ENCODE assay signal across 9 cellular contexts in the genomic region with DNA sequence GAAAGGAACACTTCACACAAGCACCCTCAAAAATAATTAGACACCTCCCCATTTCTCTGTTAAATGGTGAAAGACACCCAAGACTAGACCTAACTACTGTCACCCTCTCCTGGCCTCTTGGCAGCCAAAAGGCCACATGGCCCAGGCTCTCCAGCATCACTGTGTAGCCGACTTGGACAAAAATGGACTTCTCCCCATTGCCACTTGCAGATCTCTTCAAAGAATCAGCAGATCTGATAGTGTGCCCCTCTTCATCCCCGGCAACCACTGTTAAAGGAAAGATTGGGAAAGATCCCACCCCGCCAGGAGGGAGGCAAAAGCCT. TPM values are rescaled to one million over a fixed set of nuclear protein-coding genes. Genes with fewer than 3 reads are reported as not detected.
DNase-seq lines count a peak whose midpoint lies in the region; ATAC-seq, FAIRE-seq and TF ChIP-seq lines count a peak whose summit lies in the region.
"Had no signal": no experiment of that assay in that cellular context is flagged by ENCODE, and none has a peak within 500 bp of the region (broad histone marks: within the 10 kb centered on the region; RNA-seq: fewer than 3 reads in every experiment).

No MANE protein-coding gene starts in this region.

- H3K9me3 ChIP-seq in BE2C: no peaks in the 10 kb centered on the region
- H3K9me3 ChIP-seq in IMR-90 (ENCODE audit: control insufficient read depth, insufficient read depth, low read length): no peaks in the 10 kb centered on the region
- H3K9me3 ChIP-seq in K562 (replicated peaks; ENCODE audit: control insufficient read depth, insufficient read depth, low read depth, low read length): no peaks in the 10 kb centered on the region
- H3K9me3 ChIP-seq in lung (ENCODE audit: control insufficient read depth in 2 of 2, insufficient read depth in 1 of 2, low read length in 1 of 2): peaks cover 0 to 12% of the 10 kb centered on the region in 2 donors
- no peaks in the 10 kb centered on the region for H3K9me3 ChIP-seq in upper lobe of right lung

- no peak for TF ChIP-seq POLR2A in IMR-90 (IDR thresholded peaks at IDR 0.05; ENCODE audit: low read depth, low read length)
- TF ChIP-seq POLR2A in K562 (conservative IDR thresholded peaks at IDR 0.05): no peak
- no peak for TF ChIP-seq POLR2A in GM12891 (IDR thresholded peaks at IDR 0.05; ENCODE audit: low read depth, low read length)

- peak overlapping the region; percentile 82 for H3K4me3 ChIP-seq in BE2C (ENCODE audit: low read depth, low read length)
- H3K4me3 ChIP-seq in IMR-90 (ENCODE audit: insufficient read depth, low read depth, low read length): peak overlapping the region; percentile 91
- H3K4me3 ChIP-seq in K562: peak overlapping the region; percentile 86
- H3K4me3 ChIP-seq in lung: no peak overlapping the region
- peak overlapping the region; percentile 67 for H3K4me3 ChIP-seq in upper lobe of right lung

- intact Hi-C loops in IMR-90 (cut with micrococcal nuclease) (loop anchor here (5.0 kb wide), 1 partner anchor 1284 kb away; no protein-coding TSS in a partner anchor), K562 (cut with micrococcal nuclease) (loop anchor here (5.0 kb wide), 2 partner anchors 166 to 344 kb away; no protein-coding TSS in a partner anchor), upper lobe of right lung (cut with DNase I) (no loop called here)

- in situ Hi-C loops in IMR-90 (cut with MboI; ENCODE audit: low sequenced_read_pairs) (no loop called here), K562 (cut with MboI) (no loop called here)

- no peak overlapping the region; the same call in 1 of the 2 replicates for H3K14ac ChIP-seq in IMR-90 (replicated peaks; ENCODE audit: low read depth, low read length)

- no peak for TF ChIP-seq RAD21 in IMR-90 (IDR thresholded peaks at IDR 0.05; ENCODE audit: low read length)
- no peak for TF ChIP-seq RAD21 in K562 (CRISPR knock-in tag; conservative IDR thresholded peaks at IDR 0.05 in 1 of 2, IDR thresholded peaks at IDR 0.05 in 1 of 2)

- H3K23ac ChIP-seq in IMR-90 (ENCODE audit: low read depth, low read length): 0 out of 2 replicates have a peak overlapping the region, but pooled peaks have one; percentile 45

- H3K9me1 ChIP-seq in IMR-90 (ENCODE audit: insufficient read depth, low read length): no peaks in the 10 kb centered on the region
- no peaks in the 10 kb centered on the region for H3K9me1 ChIP-seq in K562 (ENCODE audit: control insufficient read depth, insufficient read depth, low read length)

- DNase-seq in BE2C (no peak), IMR-90 (no peak), K562 (ENCODE audit: extremely low read depth in 1 of 4, low spot score in 3 of 4) (no peak), lung (ENCODE audit: low spot score) (no peak), upper lobe of right lung (no peak), GM12891 (ENCODE audit: insufficient read length, low spot score) (no peak), cerebellum (ENCODE audit: low spot score) (no peak)

- no peak for TF ChIP-seq EP300 in K562 (IDR thresholded peaks at IDR 0.05; ENCODE audit: low read length)

- dilution Hi-C loops in IMR-90 (cut with HindIII; ENCODE audit: low sequenced_read_pairs, unreplicated experiment): no loop called here

- H2BK20ac ChIP-seq in IMR-90 (ENCODE audit: low read depth, low read length): no peak overlapping the region

- no peak overlapping the region for H4K5ac ChIP-seq in IMR-90 (ENCODE audit: low read depth, low read length)

- CTCF ChIA-PET in IMR-90 (lab: Yijun Ruan, JAX): no interaction called here
- CTCF ChIA-PET in K562 (lab: Yijun Ruan, JAX; ENCODE audit: low intra/inter-chr PET ratio): no interaction called here

- no peak for FAIRE-seq in K562 (lab: Jason Lieb, UNC)
- no peak for FAIRE-seq in GM12891 (lab: Jason Lieb, UNC)
- FAIRE-seq: frontal cortex had no signal

- H3K36me3 ChIP-seq in BE2C (peaks cover 19% of the 10 kb centered on the region), IMR-90 (ENCODE audit: control insufficient read depth, insufficient read depth, low read length) (peaks cover 4% of the 10 kb centered on the region; the same call in 1 of the 2 replicates), K562 (ENCODE audit: control insufficient read depth, insufficient read depth, low read length) (peaks cover 18% of the 10 kb centered on the region; the same call in 2 of the 3 replicates), lung (ENCODE audit: control insufficient read depth in 2 of 2, insufficient read depth in 2 of 2, low read length in 2 of 2) (peaks cover 0 to 5% of the 10 kb centered on the region in 2 donors), upper lobe of right lung (no peaks in the 10 kb centered on the region)

- peak overlapping the region in 1 of 2 experiments; percentile 20; a peak in 1 of 4 replicates for H4K8ac ChIP-seq in IMR-90 (ENCODE audit: low read depth in 2 of 2, low read length in 2 of 2)

- POLR2A ChIA-PET in IMR-90 (lab: Charles Lee; ENCODE audit: unreplicated experiment) (no interaction called here), K562 (lab: Yijun Ruan, JAX) (interaction anchor here (0.6 to 2.1 kb wide), 2 partner anchors 32 to 324 kb away, joined by 3 to 7 read pairs; no protein-coding TSS in a partner anchor)

- no peak overlapping the region for H3K18ac ChIP-seq in IMR-90 (ENCODE audit: low read depth, low read length)

- ATAC-seq in IMR-90 (ENCODE audit: low read depth) (no peak), K562 (peak; percentile 4; the same call in 2 of the 3 replicates), lung (ENCODE audit: insufficient read depth, low FRiP score) (no peak), upper lobe of right lung (no peak), HG02973 (IDR thresholded peaks at IDR 0.05; ENCODE audit: unreplicated experiment) (no peak)

- H2AFZ ChIP-seq in IMR-90 (replicated peaks; ENCODE audit: low read length, poor library complexity) (peak overlapping the region; percentile 85), K562 (ENCODE audit: low read depth, low read length) (0 out of 2 replicates have a peak overlapping the region, but pooled peaks have one; percentile 17)

- peak overlapping the region; percentile 47 for H2AK9ac ChIP-seq in IMR-90 (replicated peaks; ENCODE audit: low read depth, low read length, poor library complexity)

- BruUV-seq in IMR-90 (replicated peaks; lab: Mats Ljungman, UMichigan) (no TSS peak), K562 (replicated peaks; lab: Mats Ljungman, UMichigan) (TSS peak; percentile 89)

- peak overlapping the region; percentile 23; the same call in 1 of the 2 replicates for H4K91ac ChIP-seq in IMR-90 (ENCODE audit: insufficient read depth, low read depth, low read length)

- H2BK15ac ChIP-seq in IMR-90 (ENCODE audit: low read depth, low read length): peak overlapping the region; percentile 51; the same call in 1 of the 3 replicates

- H4K20me1 ChIP-seq in IMR-90 (ENCODE audit: insufficient read depth, low read length) (no peaks in the 10 kb centered on the region), K562 (replicated peaks; ENCODE audit: control insufficient read depth, insufficient read depth, low read length) (no peaks in the 10 kb centered on the region)

- H3K9ac ChIP-seq in IMR-90 (ENCODE audit: low read depth, low read length) (peak overlapping the region; percentile 10; the same call in 1 of the 2 replicates), K562 (ENCODE audit: insufficient read depth in 1 of 2, low read depth in 2 of 2, low read length in 2 of 2) (peak overlapping the region; percentile 88 to 95)

- H3K27me3 ChIP-seq in BE2C (no peaks in the 10 kb centered on the region), IMR-90 (ENCODE audit: control insufficient read depth, insufficient read depth, low read length) (no peaks in the 10 kb centered on the region), K562 (ENCODE audit: control insufficient read depth in 2 of 2, insufficient read depth in 2 of 2, low read length in 2 of 2) (no peaks in the 10 kb centered on the region), lung (ENCODE audit: control insufficient read depth, insufficient read depth) (no peaks in the 10 kb centered on the region), upper lobe of right lung (no peaks in the 10 kb centered on the region)

- peak overlapping the region; percentile 29 for H2BK5ac ChIP-seq in IMR-90 (ENCODE audit: low read depth, low read length, poor library complexity, severe bottlenecking)

- H3K27ac ChIP-seq in IMR-90 (ENCODE audit: insufficient read depth, low read length) (peak overlapping the region; percentile 96; the same call in 1 of the 2 replicates), K562 (ENCODE audit: extremely low read depth, low read depth, low read length) (peak overlapping the region; percentile 96), lung (ENCODE audit: low read depth in 1 of 2, low read length in 1 of 2) (peak overlapping the region; percentile 90 to 93), upper lobe of right lung (peak overlapping the region; percentile 88)

- H3K79me1 ChIP-seq in IMR-90 (ENCODE audit: low read depth in 1 of 2, low read length in 2 of 2): peaks cover 0 to 5% of the 10 kb centered on the region in 2 experiments; a peak in 2 of 4 replicates

- TF ChIP-seq CTCF in BE2C (IDR thresholded peaks at IDR 0.05; ENCODE audit: low read depth, low read length) (no peak), IMR-90 (conservative IDR thresholded peaks at IDR 0.05; ENCODE audit: low read depth, low read length) (no peak), K562 (IDR thresholded peaks at IDR 0.05 in 2 of 3, conservative IDR thresholded peaks at IDR 0.05 in 1 of 3; ENCODE audit: insufficient read depth in 2 of 3, low read depth in 1 of 3, low read length in 3 of 3) (no peak), lung (IDR thresholded peaks at IDR 0.05; ENCODE audit: control extremely low read depth, extremely low read depth) (no peak), upper lobe of right lung (IDR thresholded peaks at IDR 0.05) (no peak)

- peak overlapping the region; percentile 20 for H3K4ac ChIP-seq in IMR-90 (ENCODE audit: low read depth, low read length)

- 50% methylated on average over 1 of the region's 3 CpGs; no CpG with 5 or more reads in 1 of the 2 experiments for WGBS in IMR-90 (ENCODE audit: extremely low coverage in 2 of 2, insufficient read length in 1 of 2), 2 experiments
- 0% methylated on average over 3 of the region's 3 CpGs for WGBS in K562 (ENCODE audit: insufficient coverage, low coverage, missing lambda C conversion rate)
- WGBS in lung, 2 donors: 0 to 42% methylated on average over 3 of the region's 3 CpGs

- peaks cover 3% of the 10 kb centered on the region; the same call in 1 of the 2 replicates for H3K4me1 ChIP-seq in BE2C
- H3K4me1 ChIP-seq in IMR-90 (ENCODE audit: control insufficient read depth, insufficient read depth, low read length): peaks cover 3% of the 10 kb centered on the region
- H3K4me1 ChIP-seq in K562 (replicated peaks in 1 of 2; ENCODE audit: control insufficient read depth in 2 of 2, insufficient read depth in 2 of 2, low read length in 2 of 2): peaks cover 17 to 34% of the 10 kb centered on the region in 2 experiments
- peaks cover under 1 to 2% of the 10 kb centered on the region in 2 donors for H3K4me1 ChIP-seq in lung (ENCODE audit: control insufficient read depth in 2 of 2, insufficient read depth in 2 of 2, low read length in 2 of 2)
- H3K4me1 ChIP-seq in upper lobe of right lung: peaks cover 3% of the 10 kb centered on the region

- no peak overlapping the region for H3K56ac ChIP-seq in IMR-90 (ENCODE audit: extremely low read depth, insufficient read depth, low read length)

- peaks cover 69% of the 10 kb centered on the region for H3K79me2 ChIP-seq in K562 (ENCODE audit: control insufficient read depth, insufficient read depth, low read length)

- H2BK120ac ChIP-seq in IMR-90 (ENCODE audit: low read depth, low read length): no peak overlapping the region

- H3K4me2 ChIP-seq in IMR-90 (ENCODE audit: low read depth, low read length) (peak overlapping the region; percentile 60; the same call in 1 of the 2 replicates), K562 (ENCODE audit: insufficient read depth, low read length) (peak overlapping the region; percentile 91)

- H2AK5ac ChIP-seq in IMR-90 (ENCODE audit: low read depth, low read length): no peak overlapping the region

RNA-seq across cellular contexts. Expression of gene MID1IP1, which starts 2.0 kb away (rescaled TPM):
- polyA plus RNA-seq in BE2C (2012; ENCODE audit: insufficient read depth, insufficient read length, low read depth): 282 TPM
- total RNA-seq in IMR-90 (2012; rRNA removed) (14.5 and 20.8 TPM in 2 replicates), K562 (2014; rRNA removed) (82.1 and 102 TPM in 2 replicates), K562 (2014; rRNA removed; fragmentation: Illumina TruSeq; extraction: Trizol) (20.7 and 20.9 TPM in 2 replicates), K562 (2015; rRNA removed; fragmentation: Illumina TruSeq; extraction: Trizol) (27.5 and 29.9 TPM in 2 replicates), K562 (2021) (90.4 and 94.7 TPM in 2 replicates), lung (100 to 1,000 TPM in 1 of 2 donors, 10 to 100 TPM in 1; 49.0 to 130 TPM), upper lobe of right lung (83.6 TPM), cerebellum (12.0 TPM)
- polyA plus RNA-seq in IMR-90 (2012; rRNA removed) (31.3 and 34.1 TPM in 2 replicates), K562 (2011; rRNA removed) (36.9 and 42.0 TPM in 2 replicates), K562 (2014; fragmentation: Illumina TruSeq; extraction: Trizol) (22.1 and 43.9 TPM in 2 replicates), K562 (2014; fragmentation: Nextera tagmentation; extraction: Ambion mirVana) (under 1 TPM; 0.51 to 0.80 TPM), K562 (2014; rRNA removed) (97.0 and 102 TPM in 2 replicates), lung (100 to 1,000 TPM in 1 of 2 donors, 10 to 100 TPM in 1; 84.7 to 156 TPM)
- 33.1 and 49.2 TPM in 2 replicates for polyA plus RNA-seq in IMR-90 (2012; cell fraction: cytosol; rRNA removed)
- polyA plus RNA-seq in IMR-90 (2012; cell fraction: nucleus; rRNA removed; ENCODE audit: low replicate concordance): 24.9 and 38.0 TPM in 2 replicates
- 21.8 and 40.2 TPM in 2 replicates for total RNA-seq in K562 (2011; cell fraction: chromatin; rRNA removed; ENCODE audit: low replicate concordance)
- total RNA-seq in K562 (2011; cell fraction: nucleolus; rRNA removed): 57.5 and 57.7 TPM in 2 replicates
- total RNA-seq in K562 (2011; cell fraction: nucleoplasm; rRNA removed): 35.4 and 38.0 TPM in 2 replicates
- 50.7 and 84.5 TPM in 2 replicates for polyA plus RNA-seq in K562 (2011; cell fraction: cytosol; rRNA removed)
- 38.7 and 57.5 TPM in 2 replicates for polyA plus RNA-seq in K562 (2011; cell fraction: nucleus; rRNA removed)
- polyA plus RNA-seq in K562 (2012): 49.3 and 83.1 TPM in 2 replicates
- 9.1 and 14.7 TPM in 2 replicates for polyA minus RNA-seq in K562 (2011; rRNA and poly(A)+ RNA removed)
- 26.2 and 29.8 TPM in 2 replicates for polyA minus RNA-seq in K562 (2011; cell fraction: cytosol; rRNA and poly(A)+ RNA removed)
- polyA minus RNA-seq in K562 (2011; cell fraction: nucleus; rRNA and poly(A)+ RNA removed): 28.3 and 31.4 TPM in 2 replicates
- 31.1 TPM for polyA plus RNA-seq in GM12891 (2012; ENCODE audit: low read depth, missing spikeins)
